In genomic region chr1:87155180-87155579, GRCh38 we compare ENCODE assay signal across 1 cellular context.
TF ChIP-seq lines count a peak whose summit lies in the region.

No MANE protein-coding gene starts in this region.

TF ChIP-seq in HepG2, 621 proteins besides CTCF, POLR2A, EP300 and RAD21 (continued from another document):
- TF ChIP-seq ARID4A (CRISPR knock-in tag; IDR thresholded peaks at IDR 0.05; ENCODE audit: borderline replicate concordance) (no peak), ZSCAN12 (CRISPR knock-in tag; IDR thresholded peaks at IDR 0.05) (no peak), ZNF75D (CRISPR knock-in tag; IDR thresholded peaks at IDR 0.05; ENCODE audit: borderline replicate concordance) (no peak)
